In the genomic region with DNA sequence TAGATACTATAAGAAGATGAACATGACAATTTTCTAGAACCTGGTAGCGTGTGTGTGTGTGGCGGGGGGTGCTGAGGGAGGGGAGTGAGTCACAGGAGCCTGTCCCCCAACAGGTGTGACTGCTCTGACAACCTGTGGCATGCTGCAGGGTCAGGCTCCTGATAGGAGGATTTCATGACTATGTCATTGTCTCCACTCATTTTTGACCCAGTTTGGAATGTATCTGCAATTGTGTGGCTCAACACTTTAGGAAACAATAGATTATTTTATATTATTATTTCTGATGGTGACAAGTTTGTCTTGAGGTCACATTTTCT, we compare ENCODE assay signal across 1 cellular context.
TF ChIP-seq lines count a peak whose summit lies in the region.

No MANE protein-coding gene starts in this region.

TF ChIP-seq in GM23338, 12 proteins besides CTCF, POLR2A, EP300 and RAD21 (continued from another document):
- TF ChIP-seq, protein P1, sequence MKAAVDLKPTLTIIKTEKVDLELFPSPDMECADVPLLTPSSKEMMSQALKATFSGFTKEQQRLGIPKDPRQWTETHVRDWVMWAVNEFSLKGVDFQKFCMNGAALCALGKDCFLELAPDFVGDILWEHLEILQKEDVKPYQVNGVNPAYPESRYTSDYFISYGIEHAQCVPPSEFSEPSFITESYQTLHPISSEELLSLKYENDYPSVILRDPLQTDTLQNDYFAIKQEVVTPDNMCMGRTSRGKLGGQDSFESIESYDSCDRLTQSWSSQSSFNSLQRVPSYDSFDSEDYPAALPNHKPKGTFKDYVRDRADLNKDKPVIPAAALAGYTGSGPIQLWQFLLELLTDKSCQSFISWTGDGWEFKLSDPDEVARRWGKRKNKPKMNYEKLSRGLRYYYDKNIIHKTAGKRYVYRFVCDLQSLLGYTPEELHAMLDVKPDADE (IDR thresholded peaks at IDR 0.05) = no peak
